1 cellular context compared by ENCODE assay signal in the genomic region with DNA sequence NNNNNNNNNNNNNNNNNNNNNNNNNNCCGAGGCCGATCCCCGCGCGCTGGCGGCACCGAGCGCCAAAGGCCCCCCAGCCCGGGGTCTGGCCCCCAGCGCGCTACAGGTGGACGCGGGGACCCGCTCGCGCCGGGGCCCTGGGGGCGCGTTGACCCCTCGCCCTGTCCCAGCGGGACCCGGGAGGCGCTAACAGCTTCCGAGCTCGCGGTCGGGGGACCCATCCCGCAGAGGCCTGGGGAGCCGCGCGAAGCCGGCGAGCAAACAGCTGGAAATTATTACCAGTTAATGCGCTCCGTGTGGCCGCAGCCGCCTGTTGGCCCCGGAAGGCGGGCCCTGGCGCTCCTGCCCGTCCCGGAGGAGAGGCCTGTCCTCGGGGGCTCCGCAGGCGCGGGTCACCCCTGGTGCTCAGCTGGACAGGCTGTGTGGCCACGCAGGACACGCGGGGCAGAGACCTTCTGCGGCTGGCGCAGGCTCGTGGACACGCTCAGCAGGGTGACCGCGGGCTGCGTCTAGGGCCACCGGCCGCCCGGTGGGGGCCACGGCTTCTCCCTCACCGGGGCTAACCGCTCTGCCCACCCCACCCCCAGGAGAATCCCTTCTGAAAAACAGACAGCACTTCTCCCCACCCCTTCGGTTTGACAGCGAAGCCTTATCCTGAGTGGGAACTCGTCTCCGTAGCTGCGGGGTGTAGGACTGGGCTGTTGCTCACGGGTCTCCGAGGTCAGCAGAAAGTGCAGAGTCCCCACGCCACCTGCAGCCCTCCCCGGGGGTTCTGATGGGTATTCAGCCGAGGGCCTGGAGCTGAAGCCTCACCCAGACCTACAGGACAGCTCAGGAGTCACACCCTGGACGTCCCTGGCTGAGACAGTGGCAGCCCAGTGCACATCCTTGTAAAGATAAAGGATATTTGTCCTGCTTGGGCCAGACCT.
TF ChIP-seq lines count a peak whose summit lies in the region.

No MANE protein-coding gene starts in this region.

TF ChIP-seq in K562, 482 proteins besides CTCF, POLR2A, EP300 and RAD21 (continued from another document):
- TF ChIP-seq NR2F6 (CRISPR knock-in tag; IDR thresholded peaks at IDR 0.05): no peak
- TF ChIP-seq, protein P1, sequence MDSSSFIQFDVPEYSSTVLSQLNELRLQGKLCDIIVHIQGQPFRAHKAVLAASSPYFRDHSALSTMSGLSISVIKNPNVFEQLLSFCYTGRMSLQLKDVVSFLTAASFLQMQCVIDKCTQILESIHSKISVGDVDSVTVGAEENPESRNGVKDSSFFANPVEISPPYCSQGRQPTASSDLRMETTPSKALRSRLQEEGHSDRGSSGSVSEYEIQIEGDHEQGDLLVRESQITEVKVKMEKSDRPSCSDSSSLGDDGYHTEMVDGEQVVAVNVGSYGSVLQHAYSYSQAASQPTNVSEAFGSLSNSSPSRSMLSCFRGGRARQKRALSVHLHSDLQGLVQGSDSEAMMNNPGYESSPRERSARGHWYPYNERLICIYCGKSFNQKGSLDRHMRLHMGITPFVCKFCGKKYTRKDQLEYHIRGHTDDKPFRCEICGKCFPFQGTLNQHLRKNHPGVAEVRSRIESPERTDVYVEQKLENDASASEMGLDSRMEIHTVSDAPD (CRISPR knock-in tag; IDR thresholded peaks at IDR 0.05): no peak
- TF ChIP-seq MXI1 (IDR thresholded peaks at IDR 0.05; ENCODE audit: low read depth, low read length): no peak
- no peak for TF ChIP-seq WHSC1 (IDR thresholded peaks at IDR 0.05; ENCODE audit: low read length)
- TF ChIP-seq, protein P2, sequence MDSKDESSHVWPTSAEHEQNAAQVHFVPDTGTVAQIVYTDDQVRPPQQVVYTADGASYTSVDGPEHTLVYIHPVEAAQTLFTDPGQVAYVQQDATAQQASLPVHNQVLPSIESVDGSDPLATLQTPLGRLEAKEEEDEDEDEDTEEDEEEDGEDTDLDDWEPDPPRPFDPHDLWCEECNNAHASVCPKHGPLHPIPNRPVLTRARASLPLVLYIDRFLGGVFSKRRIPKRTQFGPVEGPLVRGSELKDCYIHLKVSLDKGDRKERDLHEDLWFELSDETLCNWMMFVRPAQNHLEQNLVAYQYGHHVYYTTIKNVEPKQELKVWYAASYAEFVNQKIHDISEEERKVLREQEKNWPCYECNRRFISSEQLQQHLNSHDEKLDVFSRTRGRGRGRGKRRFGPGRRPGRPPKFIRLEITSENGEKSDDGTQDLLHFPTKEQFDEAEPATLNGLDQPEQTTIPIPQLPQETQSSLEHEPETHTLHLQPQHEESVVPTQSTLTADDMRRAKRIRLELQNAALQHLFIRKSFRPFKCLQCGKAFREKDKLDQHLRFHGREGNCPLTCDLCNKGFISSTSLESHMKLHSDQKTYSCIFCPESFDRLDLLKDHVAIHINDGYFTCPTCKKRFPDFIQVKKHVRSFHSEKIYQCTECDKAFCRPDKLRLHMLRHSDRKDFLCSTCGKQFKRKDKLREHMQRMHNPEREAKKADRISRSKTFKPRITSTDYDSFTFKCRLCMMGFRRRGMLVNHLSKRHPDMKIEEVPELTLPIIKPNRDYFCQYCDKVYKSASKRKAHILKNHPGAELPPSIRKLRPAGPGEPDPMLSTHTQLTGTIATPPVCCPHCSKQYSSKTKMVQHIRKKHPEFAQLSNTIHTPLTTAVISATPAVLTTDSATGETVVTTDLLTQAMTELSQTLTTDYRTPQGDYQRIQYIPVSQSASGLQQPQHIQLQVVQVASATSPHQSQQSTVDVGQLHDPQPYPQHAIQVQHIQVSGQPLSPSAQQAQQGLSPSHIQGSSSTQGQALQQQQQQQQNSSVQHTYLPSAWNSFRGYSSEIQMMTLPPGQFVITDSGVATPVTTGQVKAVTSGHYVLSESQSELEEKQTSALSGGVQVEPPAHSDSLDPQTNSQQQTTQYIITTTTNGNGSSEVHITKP (IDR thresholded peaks at IDR 0.05; ENCODE audit: partially characterized antibody): no peak
- TF ChIP-seq MGA (IDR thresholded peaks at IDR 0.05): 0 out of 2 replicates have a peak, but pooled peaks have one; percentile 36
- no peak for TF ChIP-seq ARHGAP35 (IDR thresholded peaks at IDR 0.05; ENCODE audit: partially characterized antibody)
- peak; percentile 35; the same call in 1 of the 2 replicates for TF ChIP-seq RBFOX2 (IDR thresholded peaks at IDR 0.05; ENCODE audit: low read depth, low read length)
- TF ChIP-seq, protein P3, sequence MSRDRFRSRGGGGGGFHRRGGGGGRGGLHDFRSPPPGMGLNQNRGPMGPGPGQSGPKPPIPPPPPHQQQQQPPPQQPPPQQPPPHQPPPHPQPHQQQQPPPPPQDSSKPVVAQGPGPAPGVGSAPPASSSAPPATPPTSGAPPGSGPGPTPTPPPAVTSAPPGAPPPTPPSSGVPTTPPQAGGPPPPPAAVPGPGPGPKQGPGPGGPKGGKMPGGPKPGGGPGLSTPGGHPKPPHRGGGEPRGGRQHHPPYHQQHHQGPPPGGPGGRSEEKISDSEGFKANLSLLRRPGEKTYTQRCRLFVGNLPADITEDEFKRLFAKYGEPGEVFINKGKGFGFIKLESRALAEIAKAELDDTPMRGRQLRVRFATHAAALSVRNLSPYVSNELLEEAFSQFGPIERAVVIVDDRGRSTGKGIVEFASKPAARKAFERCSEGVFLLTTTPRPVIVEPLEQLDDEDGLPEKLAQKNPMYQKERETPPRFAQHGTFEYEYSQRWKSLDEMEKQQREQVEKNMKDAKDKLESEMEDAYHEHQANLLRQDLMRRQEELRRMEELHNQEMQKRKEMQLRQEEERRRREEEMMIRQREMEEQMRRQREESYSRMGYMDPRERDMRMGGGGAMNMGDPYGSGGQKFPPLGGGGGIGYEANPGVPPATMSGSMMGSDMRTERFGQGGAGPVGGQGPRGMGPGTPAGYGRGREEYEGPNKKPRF (IDR thresholded peaks at IDR 0.05; ENCODE audit: low read depth, low read length): no peak
- peak; percentile 30; the same call in 1 of the 2 replicates for TF ChIP-seq SAFB (IDR thresholded peaks at IDR 0.05; ENCODE audit: borderline replicate concordance, low read depth, low read length)
- TF ChIP-seq NCOA6 (IDR thresholded peaks at IDR 0.05): no peak
- TF ChIP-seq PHF8 (IDR thresholded peaks at IDR 0.05; ENCODE audit: borderline replicate concordance, low read length): peak; percentile 18; the same call in 1 of the 2 replicates
TF ChIP-seq in K562: peak in this region for 8.
